ENCODE assay signal across 9 cellular contexts in genomic region chr16:90023078-90023447, GRCh38. TPM values are rescaled to one million over a fixed set of nuclear protein-coding genes. Genes with fewer than 3 reads are reported as not detected.
DNase-seq lines count a peak whose midpoint lies in the region; ATAC-seq and TF ChIP-seq lines count a peak whose summit lies in the region.
"Had no signal": no experiment of that assay in that cellular context is flagged by ENCODE, and none has a peak within 500 bp of the region (broad histone marks: within the 10 kb centered on the region; RNA-seq: fewer than 3 reads in every experiment).

No MANE protein-coding gene starts in this region.

- H3K36me3 ChIP-seq in ACC112 (ENCODE audit: insufficient read depth, low read length) (no peaks in the 10 kb centered on the region), KOPT-K1 (ENCODE audit: insufficient read depth, low read length) (no peaks in the 10 kb centered on the region), mucosa of stomach (ENCODE audit: control insufficient read depth, insufficient read depth, low read length) (no peaks in the 10 kb centered on the region)

- H2AFZ ChIP-seq in ACC112 (ENCODE audit: low read length, unreplicated experiment), result peak overlapping the region; percentile 82

- peak overlapping the region; percentile 81 for H3K9ac ChIP-seq in mucosa of stomach (ENCODE audit: low read length)

- DNase-seq in coronary artery (ENCODE audit: low spot score) (no peak), RKO (ENCODE audit: low spot score) (no peak), amygdala (lab: John Stamatoyannopoulos, UW) (no peak), NCI-H526 treated with DMSO at 0.1 percent for 48 hours (lab: John Stamatoyannopoulos, UW) (no peak), omental fat pad (ENCODE audit: low spot score) (no peak)

- no peak for ATAC-seq in omental fat pad (ENCODE audit: low FRiP score)

- H3K79me2 ChIP-seq in ACC112 (ENCODE audit: control insufficient read depth, insufficient read depth, low read length, unreplicated experiment), result peaks cover 14% of the 10 kb centered on the region

- H3K4me3 ChIP-seq in ACC112 (ENCODE audit: low read depth, low read length) (peak overlapping the region; percentile 92), coronary artery (peak overlapping the region; percentile 78), mucosa of stomach (ENCODE audit: low read length) (peak overlapping the region; percentile 71)

- TF ChIP-seq CTCF in coronary artery (IDR thresholded peaks at IDR 0.05), result no peak
- TF ChIP-seq CTCF in omental fat pad (IDR thresholded peaks at IDR 0.05), result no peak

- no peak overlapping the region; the same call in 1 of the 2 replicates for H3K27ac ChIP-seq in ACC112 (ENCODE audit: low read depth, low read length)
- H3K27ac ChIP-seq in KOPT-K1 (ENCODE audit: low read depth, low read length, poor library complexity, severe bottlenecking), result peak overlapping the region; percentile 47
- peak overlapping the region; percentile 40 to 64 for H3K27ac ChIP-seq in coronary artery

- no peaks in the 10 kb centered on the region for H3K9me3 ChIP-seq in KOPT-K1 (ENCODE audit: insufficient read depth, low read length, poor library complexity, severe bottlenecking)
- H3K9me3 ChIP-seq in mucosa of stomach (ENCODE audit: control insufficient read depth, low read length), result no peaks in the 10 kb centered on the region

- peaks cover 17% of the 10 kb centered on the region for H3K4me1 ChIP-seq in ACC112 (ENCODE audit: control insufficient read depth, insufficient read depth, low read length, unreplicated experiment)
- peaks cover 14% of the 10 kb centered on the region for H3K4me1 ChIP-seq in mucosa of stomach (ENCODE audit: control insufficient read depth, insufficient read depth, low read length)

- peaks cover 8% of the 10 kb centered on the region; the same call in 1 of the 2 replicates for H3K27me3 ChIP-seq in ACC112 (ENCODE audit: insufficient read depth, low read length)
- H3K27me3 ChIP-seq in mucosa of stomach (ENCODE audit: control insufficient read depth, insufficient read depth, low read length), result no peaks in the 10 kb centered on the region

RNA-seq across cellular contexts. Expression of gene DBNDD1, which starts 3.8 kb away (rescaled TPM):
- total RNA-seq in omental fat pad, result 1 to 10 TPM in 3 of 4 donors, not detected in 1; 1.4 to 5.0 (median 3.5) TPM

RNA-seq across cellular contexts. Expression of gene PRDM7, which starts 54.1 kb away (rescaled TPM):
- total RNA-seq in omental fat pad, result not detected
- total RNA-seq: myocyte had no signal
